20 cellular contexts compared by ENCODE assay signal in the genomic region with DNA sequence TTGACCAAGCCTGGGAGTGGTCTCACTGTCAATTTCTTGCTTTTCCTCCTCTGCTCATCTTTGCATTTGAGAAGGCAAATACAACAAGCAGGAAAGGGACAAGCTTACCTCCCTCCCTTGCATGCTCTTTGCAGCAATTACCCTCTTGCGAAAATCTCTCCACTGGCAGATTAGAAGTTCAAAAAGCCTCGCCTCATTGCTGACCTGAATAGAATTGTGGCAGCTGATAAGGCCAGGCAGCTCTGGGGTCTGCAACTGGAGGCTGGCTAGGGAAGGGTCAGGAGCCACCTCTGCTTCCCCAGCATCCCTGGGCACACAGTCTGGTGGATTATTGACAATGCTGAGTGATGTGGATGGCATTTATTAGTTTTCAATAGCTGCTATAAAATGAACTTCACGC.
DNase-seq lines count a peak whose midpoint lies in the region; ATAC-seq and TF ChIP-seq lines count a peak whose summit lies in the region.
"Had no signal": no experiment of that assay in that cellular context is flagged by ENCODE, and none has a peak within 500 bp of the region (broad histone marks: within the 10 kb centered on the region; RNA-seq: fewer than 3 reads in every experiment).

No MANE protein-coding gene starts in this region.

- no peak overlapping the region for H3K56ac ChIP-seq in mesendoderm (ENCODE audit: low read length)

- no peak overlapping the region for H2BK120ac ChIP-seq in mesendoderm (ENCODE audit: low read depth, low read length)

- H3K27me3 ChIP-seq in endodermal cell (ENCODE audit: control insufficient read depth, insufficient read depth, low read length, poor library complexity, severe bottlenecking) (no peaks in the 10 kb centered on the region), mesendoderm (ENCODE audit: insufficient read depth, low read length, poor library complexity) (no peaks in the 10 kb centered on the region)
- H3K27me3 ChIP-seq: BLaER1 had no signal

- H3K79me1 ChIP-seq in mesendoderm (ENCODE audit: low read length), result no peaks in the 10 kb centered on the region

- no peak overlapping the region for H4K8ac ChIP-seq in mesendoderm (ENCODE audit: low read depth, low read length)

- peaks cover 3% of the 10 kb centered on the region for H3K4me1 ChIP-seq in endodermal cell (ENCODE audit: control insufficient read depth, insufficient read depth, low read length)
- H3K4me1 ChIP-seq in mesendoderm (ENCODE audit: control insufficient read depth, low read depth, low read length), result no peaks in the 10 kb centered on the region
- H3K4me1 ChIP-seq: BE2C, BLaER1, Caco-2 had no signal

- DNase-seq in ELF-1 (ENCODE audit: low read depth, low spot score) (peak; percentile 16), endodermal cell (peak; percentile 53), mesendoderm (peak; percentile 74), NCI-H1417 (lab: John Stamatoyannopoulos, UW) (no peak), HuH-7 (ENCODE audit: low spot score) (no peak)
- DNase-seq: 8988T; ACHN; BE2C; C1 segment of cervical spinal cord; Caco-2; Calu3; CD4-positive, alpha-beta memory T cell; CD4-positive, CD25-positive, alpha-beta regulatory T cell; CD8-positive, alpha-beta memory T cell; DMS79 treated with DMSO at 0.1 percent for 48 hours; GDM1 had no signal

- no peak overlapping the region for H3K4ac ChIP-seq in mesendoderm (ENCODE audit: low read depth, low read length)

- H3K4me2 ChIP-seq in mesendoderm (ENCODE audit: low read length), result no peak overlapping the region
- H3K4me2 ChIP-seq: BLaER1 had no signal

- peaks cover 12% of the 10 kb centered on the region for H3K4me1 Mint-ChIP-seq in endodermal cell
- H3K4me1 Mint-ChIP-seq: CD14-positive monocyte; CD4-positive, alpha-beta memory T cell; CD4-positive, CD25-positive, alpha-beta regulatory T cell; CD8-positive, alpha-beta memory T cell had no signal

- H3K27ac ChIP-seq in endodermal cell (ENCODE audit: low read depth, low read length) (no peak overlapping the region), mesendoderm (ENCODE audit: low read depth, low read length) (no peak overlapping the region)
- H3K27ac ChIP-seq: BLaER1 had no signal

- WGBS in endodermal cell (ENCODE audit: insufficient coverage in 1 of 2, insufficient read length in 1 of 2), 2 experiments, result 74 to 82% methylated on average over 3 of the region's 3 CpGs
- no CpG with 5 or more reads among the region's 3 CpGs for WGBS in mesendoderm (ENCODE audit: extremely low coverage, insufficient coverage, low lambda C conversion rate)

- H3K36me3 ChIP-seq in endodermal cell (ENCODE audit: control insufficient read depth, insufficient read depth, low read length) (no peaks in the 10 kb centered on the region), mesendoderm (ENCODE audit: control insufficient read depth, insufficient read depth, low read length) (no peaks in the 10 kb centered on the region)
- H3K36me3 ChIP-seq: BE2C, BLaER1 had no signal

- H2AK5ac ChIP-seq in mesendoderm (ENCODE audit: low read length), result no peak overlapping the region

- ATAC-seq in GM18873 (IDR thresholded peaks at IDR 0.05; ENCODE audit: low FRiP score, unreplicated experiment), result no peak
- ATAC-seq: GM12878 had no signal

- no peaks in the 10 kb centered on the region for H3K9me3 ChIP-seq in endodermal cell (ENCODE audit: control insufficient read depth, low read length)
- H3K9me3 ChIP-seq: BE2C, BLaER1, Caco-2 had no signal

- no peak for TF ChIP-seq CTCF in endodermal cell (conservative IDR thresholded peaks at IDR 0.05)

- H3K4me3 Mint-ChIP-seq in endodermal cell, result no peak overlapping the region
- H3K4me3 Mint-ChIP-seq: CD14-positive monocyte; CD4-positive, alpha-beta memory T cell; CD4-positive, CD25-positive, alpha-beta regulatory T cell; CD8-positive, alpha-beta memory T cell had no signal

- no peaks in the 10 kb centered on the region for H3K27me3 Mint-ChIP-seq in endodermal cell (ENCODE audit: insufficient read depth)
- H3K27me3 Mint-ChIP-seq: CD4-positive, alpha-beta memory T cell; CD4-positive, CD25-positive, alpha-beta regulatory T cell had no signal

- no peak overlapping the region for H3K4me3 ChIP-seq in endodermal cell (ENCODE audit: low read length)
- H3K4me3 ChIP-seq in mesendoderm (ENCODE audit: low read length), result no peak overlapping the region
- H3K4me3 ChIP-seq: BLaER1, GM12878 had no signal

- no peaks in the 10 kb centered on the region for H3K36me3 Mint-ChIP-seq in endodermal cell (ENCODE audit: low read depth)
- H3K36me3 Mint-ChIP-seq: CD14-positive monocyte; CD4-positive, alpha-beta memory T cell; CD4-positive, CD25-positive, alpha-beta regulatory T cell; CD8-positive, alpha-beta memory T cell had no signal

- H2BK15ac ChIP-seq in mesendoderm (replicated peaks; ENCODE audit: low read depth), result no peak overlapping the region

- no peak overlapping the region for H2BK5ac ChIP-seq in mesendoderm (ENCODE audit: low read length)

- H3K9ac ChIP-seq in endodermal cell (ENCODE audit: extremely low read depth, low read length, poor library complexity, severe bottlenecking), result no peak overlapping the region
- H3K9ac ChIP-seq in mesendoderm (ENCODE audit: low read length), result no peak overlapping the region
- H3K9ac ChIP-seq: BLaER1 had no signal

- H3K9me3 Mint-ChIP-seq in endodermal cell, result no peaks in the 10 kb centered on the region

- no peaks in the 10 kb centered on the region for H3K79me2 ChIP-seq in mesendoderm (ENCODE audit: control insufficient read depth, insufficient read depth, low read length)

- no peak overlapping the region for H3K27ac Mint-ChIP-seq in endodermal cell
- H3K27ac Mint-ChIP-seq: CD14-positive monocyte; CD4-positive, alpha-beta memory T cell; CD4-positive, CD25-positive, alpha-beta regulatory T cell; CD8-positive, alpha-beta memory T cell had no signal

- no peak overlapping the region for H3K18ac ChIP-seq in mesendoderm (ENCODE audit: low read length)

- H4K5ac ChIP-seq in mesendoderm (ENCODE audit: low read length), result no peak overlapping the region

- H3K23ac ChIP-seq in mesendoderm (ENCODE audit: low read length), result no peak overlapping the region

Comparison
In these comparisons a context has a peak if more than half of its experiments do, and no peak if none do; other contexts are left out.
1. DNase-seq: peak in ELF-1 (single experiment), endodermal cell (single experiment) and mesendoderm (single experiment); none in NCI-H1417 (0 of 3) and HuH-7 (single experiment).